ENCODE assay signal across 8 cellular contexts in the genomic region with DNA sequence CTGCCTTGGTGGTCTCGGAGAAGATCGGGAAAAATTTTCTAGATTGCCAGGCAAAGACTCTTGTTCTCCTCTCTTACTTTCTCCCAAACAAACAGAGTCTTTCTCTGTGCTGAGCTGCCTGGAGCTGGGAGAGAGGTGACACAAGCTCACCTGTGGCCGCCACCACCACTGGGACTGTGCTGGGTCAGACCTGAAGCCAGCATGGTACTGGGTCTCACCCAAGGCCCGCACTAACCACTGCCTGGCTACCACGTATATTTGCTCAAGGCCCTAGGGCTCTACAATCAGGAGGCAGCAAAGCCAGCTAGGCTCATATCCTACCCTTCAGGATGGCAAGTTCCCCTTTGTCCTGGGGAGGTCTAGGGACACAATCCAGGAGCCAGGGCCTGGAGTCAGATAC.
"Had no signal": no experiment of that assay in that cellular context is flagged by ENCODE, and none has a peak within 500 bp of the region (broad histone marks: within the 10 kb centered on the region; RNA-seq: fewer than 3 reads in every experiment).

No MANE protein-coding gene starts in this region.

- H3K27me3 Mint-ChIP-seq: IgD-negative memory B cell had no signal

- FAIRE-seq: HepG2, HTR-8/SVneo, K562 had no signal

- H3K36me3 Mint-ChIP-seq: IgD-negative memory B cell had no signal

- ATAC-seq: HepG2, K562 had no signal

- H3K4me1 Mint-ChIP-seq: IgD-negative memory B cell had no signal

- H3K4me3 Mint-ChIP-seq: IgD-negative memory B cell had no signal

- H3K4me3 ChIP-seq: K562 had no signal

- H3K27ac Mint-ChIP-seq: IgD-negative memory B cell had no signal

- H3K27ac ChIP-seq: HL-60 had no signal

- DNase-seq: IMR-90, KBM-7, KG1 had no signal
